In the genomic region with DNA sequence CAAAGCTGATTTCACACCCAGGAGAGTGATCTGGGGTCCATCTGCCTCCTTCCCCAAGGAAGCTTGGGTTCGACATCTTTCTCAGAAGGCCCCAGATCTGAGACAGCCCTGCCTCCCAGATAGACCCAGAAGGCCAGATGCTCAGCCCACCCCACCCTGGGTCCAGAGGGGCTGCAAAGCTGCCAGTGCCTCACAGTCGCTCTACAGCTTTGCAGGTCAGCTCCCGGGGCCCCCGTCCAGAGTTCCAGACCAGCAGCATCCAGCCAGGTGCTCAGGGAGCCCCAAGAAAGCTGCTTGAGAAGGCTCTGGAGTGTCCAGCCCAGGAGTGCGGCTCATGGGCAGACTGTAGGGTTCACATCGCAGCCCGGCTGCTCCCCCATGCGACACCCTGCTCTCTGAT, we compare ENCODE assay signal across 28 cellular contexts.
"Had no signal": no experiment of that assay in that cellular context is flagged by ENCODE, and none has a peak within 500 bp of the region (broad histone marks: within the 10 kb centered on the region; RNA-seq: fewer than 3 reads in every experiment).

No MANE protein-coding gene starts in this region.

- FAIRE-seq: pancreas, urothelium cell line had no signal

- H3K27me3 ChIP-seq: body of pancreas, cardiac muscle cell, pancreas had no signal

- H3K9me3 ChIP-seq: body of pancreas, mucosa of descending colon, neutrophil, pancreas, stomach, tibial nerve had no signal

- H3K4me1 ChIP-seq: pancreas had no signal

- H3K4me3 ChIP-seq: body of pancreas, cardiac muscle cell, left lung, lung, mucosa of descending colon, pancreas, stomach, tibial nerve had no signal

- ATAC-seq: body of pancreas; effector memory CD8-positive, alpha-beta T cell; left lung; mucosa of descending colon; natural killer cell treated with Interleukin-12 subunit alpha and Interleukin-12 subunit beta and Interleukin-15 and Interleukin-18, amount 100 ng/mL, for 72 hours; pancreas; stimulated activated naive B cell treated with anti-CD40 and anti-IgM and Interleukin-4, amounts not matched to agents 10 μg/mL and 1 μg/mL and 100 μg/mL, for 72 hours; WTC11 had no signal

- DNase-seq: activated CD4-positive, alpha-beta memory T cell treated with anti-CD3 and anti-CD28 coated beads, Interleukin-2, amount 10 ng/mL, durations not matched to agents 7 days and 5 days; activated CD4-positive, alpha-beta T cell treated with anti-CD3 and anti-CD28 coated beads for 1 hour; activated CD4-positive, alpha-beta T cell treated with anti-CD3 and anti-CD28 coated beads, Interleukin-2, amount 10 ng/mL, durations not matched to agents 7 days and 5 days; activated CD8-positive, alpha-beta memory T cell treated with anti-CD3 and anti-CD28 coated beads, Interleukin-2, amount 50 U/mL, for 48 hours; activated gamma-delta T cell; activated naive CD4-positive, alpha-beta T cell treated with anti-CD3 and anti-CD28 coated beads, Interleukin-2, amount 50 U/mL, for 16 hours; activated T-cell treated with anti-CD3 and anti-CD28 coated beads, Interleukin-2, amount 50 U/mL, for 24 hours; body of pancreas; cerebellar nuclear complex; cortex of kidney; effector memory CD8-positive, alpha-beta T cell; erythroblast; kidney glomerular epithelial cell; mucosa of descending colon; stimulated activated CD4-positive, alpha-beta T cell treated with anti-CD3 and anti-CD28 coated beads, Interleukin-15, amount 100 ng/mL, for 24 hours; stimulated activated CD4-positive, alpha-beta T cell treated with anti-CD3 and anti-CD28 coated beads, Interleukin-2, amount 100 ng/mL, for 24 hours; stimulated activated naive B cell treated with anti-CD40 and anti-IgM and Interleukin-4, amounts not matched to agents 10 μg/mL and 1 μg/mL and 100 μg/mL, for 72 hours; stomach; T-helper 2 cell had no signal

- H3K36me3 ChIP-seq: cardiac muscle cell, left lung, neutrophil, pancreas, stomach, tibial nerve had no signal

- H3K27ac ChIP-seq: left lung, neutrophil had no signal
